In the genomic region with DNA sequence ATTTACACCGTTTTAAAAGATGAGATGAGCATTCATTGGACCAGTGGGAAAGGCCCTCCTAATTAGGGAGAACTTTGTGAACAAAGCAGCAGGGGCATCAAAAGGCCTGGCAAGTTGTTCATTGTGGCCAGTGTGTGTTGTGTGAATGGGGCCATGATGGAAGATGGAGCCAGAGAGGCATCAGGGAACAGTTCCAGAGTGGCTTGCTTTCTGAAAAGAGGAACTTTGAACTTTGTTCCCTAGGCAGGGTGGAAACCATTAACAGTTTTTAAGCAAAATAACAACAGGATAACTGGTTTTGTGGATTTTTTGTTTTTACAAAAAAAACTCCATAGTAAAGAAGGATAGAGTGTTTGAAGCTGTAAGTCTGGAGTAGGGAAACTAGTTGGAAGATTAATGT, we compare ENCODE assay signal across 16 cellular contexts. TPM values are rescaled to one million over a fixed set of nuclear protein-coding genes. Genes with fewer than 3 reads are reported as not detected.
A peak's percentile ranks its signal among the peaks of the same experiment; 100 is the strongest.
DNase-seq lines count a peak whose midpoint lies in the region; ATAC-seq lines count a peak whose summit lies in the region.
"Had no signal": no experiment of that assay in that cellular context is flagged by ENCODE, and none has a peak within 500 bp of the region (broad histone marks: within the 10 kb centered on the region; RNA-seq: fewer than 3 reads in every experiment).

No MANE protein-coding gene starts in this region.

- H3K4me3 Mint-ChIP-seq in dendritic cell treated with granulocyte-macrophage colony-stimulating factor and Interleukin-4, amounts not matched to agents 40 ng/mL and 50 ng/mL, for 4 days, result no peak overlapping the region
- no peak overlapping the region for H3K4me3 Mint-ChIP-seq in memory B cell
- H3K4me3 Mint-ChIP-seq: B cell; CD4-positive, alpha-beta T cell; HFFc6 had no signal

- intact Hi-C loops in dendritic cell treated with granulocyte-macrophage colony-stimulating factor and Interleukin-4, amounts not matched to agents 40 ng/mL and 50 ng/mL, for 4 days (cut with micrococcal nuclease), result no loop called here

- H3K27ac Mint-ChIP-seq in dendritic cell treated with granulocyte-macrophage colony-stimulating factor and Interleukin-4, amounts not matched to agents 40 ng/mL and 50 ng/mL, for 4 days, result peak overlapping the region; percentile 8
- peak overlapping the region; percentile 17 for H3K27ac Mint-ChIP-seq in memory B cell
- H3K27ac Mint-ChIP-seq: B cell; CD4-positive, alpha-beta T cell; HFFc6 had no signal

- H3K4me1 Mint-ChIP-seq in dendritic cell treated with granulocyte-macrophage colony-stimulating factor and Interleukin-4, amounts not matched to agents 40 ng/mL and 50 ng/mL, for 4 days (ENCODE audit: low read depth), result peaks cover 12% of the 10 kb centered on the region
- peaks cover 2% of the 10 kb centered on the region for H3K4me1 Mint-ChIP-seq in memory B cell
- H3K4me1 Mint-ChIP-seq: B cell had no signal

- H3K9me3 Mint-ChIP-seq in dendritic cell treated with granulocyte-macrophage colony-stimulating factor and Interleukin-4, amounts not matched to agents 40 ng/mL and 50 ng/mL, for 4 days, result no peaks in the 10 kb centered on the region
- no peaks in the 10 kb centered on the region for H3K9me3 Mint-ChIP-seq in memory B cell
- H3K9me3 Mint-ChIP-seq: CD4-positive, alpha-beta T cell; HFFc6 had no signal

- in situ Hi-C loops in KBM-7 (cut with MboI; ENCODE audit: low pct_unique_long_range_greater_than_20kb, low sequenced_read_pairs), result no loop called here

- peaks cover 10% of the 10 kb centered on the region for H3K36me3 Mint-ChIP-seq in dendritic cell treated with granulocyte-macrophage colony-stimulating factor and Interleukin-4, amounts not matched to agents 40 ng/mL and 50 ng/mL, for 4 days (ENCODE audit: low read depth)
- no peaks in the 10 kb centered on the region for H3K36me3 Mint-ChIP-seq in memory B cell

- ATAC-seq in memory B cell (ENCODE audit: low read depth), result no peak
- ATAC-seq: GM12878 had no signal

- no peaks in the 10 kb centered on the region for H3K27me3 Mint-ChIP-seq in dendritic cell treated with granulocyte-macrophage colony-stimulating factor and Interleukin-4, amounts not matched to agents 40 ng/mL and 50 ng/mL, for 4 days
- no peaks in the 10 kb centered on the region for H3K27me3 Mint-ChIP-seq in memory B cell
- H3K27me3 Mint-ChIP-seq: B cell; CD4-positive, alpha-beta T cell had no signal

- DNase-seq in KBM-7 (peak; percentile 21), OCI-M1 (lab: John Stamatoyannopoulos, UW) (peak; percentile 23), memory B cell (ENCODE audit: low spot score in 2 of 2) (no peak), dermis blood vessel endothelial cell (no peak), T-helper 2 cell (no peak), DMS153 treated with DMSO at 0.1 percent for 48 hours (lab: John Stamatoyannopoulos, UW; ENCODE audit: unreplicated experiment) (no peak)
- DNase-seq: C1 segment of cervical spinal cord; Calu3; CD4-positive, alpha-beta T cell; DMS 273 treated with DMSO at 0.1 percent for 48 hours; DMS79; HCEC 1CT; HFFc6 had no signal

RNA-seq across cellular contexts. Expression of a gene that starts 12.5 kb away (rescaled TPM):
- total RNA-seq in dermis blood vessel endothelial cell, result 17.7 and 23.5 TPM in 2 replicates

RNA-seq across cellular contexts. Expression of a gene that starts 53.0 kb away (rescaled TPM):
- total RNA-seq in dermis blood vessel endothelial cell, result 8.8 and 17.6 TPM in 2 replicates

RNA-seq across cellular contexts. Expression of a gene that starts 53.0 kb away (rescaled TPM):
- total RNA-seq in dermis blood vessel endothelial cell, result 19.2 and 19.7 TPM in 2 replicates

RNA-seq across cellular contexts. Expression of a gene that starts 53.3 kb away (rescaled TPM):
- 0.56 and 1.9 TPM in 2 replicates for total RNA-seq in dermis blood vessel endothelial cell

Comparison
In these comparisons a context has a peak if more than half of its experiments do, and no peak if none do; other contexts are left out.
1. DNase-seq: peak in KBM-7 (single experiment) and OCI-M1 (single experiment); none in memory B cell (0 of 2), dermis blood vessel endothelial cell (single experiment), T-helper 2 cell (0 of 5) and DMS153 treated with DMSO at 0.1 percent for 48 hours (single experiment).